ENCODE assay signal across 8 cellular contexts in the genomic region with DNA sequence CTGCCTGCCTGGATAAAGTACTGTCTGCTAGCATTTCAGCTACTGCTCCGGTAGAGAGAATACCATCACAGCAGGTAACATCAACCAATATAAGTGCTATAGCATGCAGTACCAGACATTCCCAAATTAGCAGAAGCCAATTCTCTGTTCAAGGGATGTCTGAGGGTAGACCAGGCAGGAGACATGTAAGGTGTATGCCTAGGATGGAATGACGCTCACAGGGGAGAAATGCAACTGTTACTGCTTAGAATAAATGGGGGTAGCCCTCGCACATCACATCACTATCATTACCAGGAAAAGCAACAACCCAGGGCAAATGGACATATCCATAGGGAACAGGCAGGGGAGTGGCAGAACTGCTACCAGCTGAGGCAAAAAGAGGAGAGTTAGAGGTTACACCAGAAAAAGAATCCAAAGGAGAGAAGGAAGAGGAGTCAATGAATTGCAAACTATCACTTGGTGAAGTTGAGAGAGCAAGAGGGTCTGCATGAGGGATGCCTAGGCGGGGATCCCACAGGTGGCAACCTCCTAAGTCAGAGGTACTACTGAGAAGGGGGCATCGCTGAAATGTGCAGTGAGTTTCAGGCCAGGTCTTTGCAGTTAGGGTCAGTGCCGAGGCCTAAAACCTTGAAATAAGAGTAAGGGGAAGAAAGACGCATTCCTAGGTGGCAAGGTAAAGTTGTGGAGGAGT. TPM values are rescaled to one million over a fixed set of nuclear protein-coding genes. Genes with fewer than 3 reads are reported as not detected.
A peak's percentile ranks its signal among the peaks of the same experiment; 100 is the strongest.
DNase-seq lines count a peak whose midpoint lies in the region; ATAC-seq and TF ChIP-seq lines count a peak whose summit lies in the region.

No MANE protein-coding gene starts in this region.

- peaks cover 37% of the 10 kb centered on the region for H3K36me3 Mint-ChIP-seq in activated CD8-positive, alpha-beta T cell treated with anti-CD3 and anti-CD28 coated beads for 36 hours (ENCODE audit: low read depth)
- H3K36me3 Mint-ChIP-seq in stimulated activated naive B cell treated with anti-CD40 and anti-IgM and Interleukin-4, amounts not matched to agents 10 μg/mL and 1 μg/mL and 100 μg/mL, for 72 hours = peaks cover 19 to 42% of the 10 kb centered on the region in 2 donors

- H3K27me3 ChIP-seq in iPS-15b (ENCODE audit: control insufficient read depth, insufficient read depth, low read length) = no peaks in the 10 kb centered on the region

- ATAC-seq in activated CD8-positive, alpha-beta T cell treated with anti-CD3 and anti-CD28 coated beads for 36 hours = no peak
- ATAC-seq in stimulated activated naive B cell treated with anti-CD40 and anti-IgM and Interleukin-4, amounts not matched to agents 10 μg/mL and 1 μg/mL and 100 μg/mL, for 72 hours (replicated peaks) = no peak

- H3K4me1 Mint-ChIP-seq in activated CD8-positive, alpha-beta T cell treated with anti-CD3 and anti-CD28 coated beads for 36 hours (ENCODE audit: low read depth) = peaks cover 23% of the 10 kb centered on the region
- peaks cover 20 to 50% of the 10 kb centered on the region in 2 donors for H3K4me1 Mint-ChIP-seq in stimulated activated naive B cell treated with anti-CD40 and anti-IgM and Interleukin-4, amounts not matched to agents 10 μg/mL and 1 μg/mL and 100 μg/mL, for 72 hours

- peak; percentile 47 to 50 for DNase-seq in NCI-H526 (lab: John Stamatoyannopoulos, UW)
- no peak for DNase-seq in NCI-H526 treated with DMSO at 0.1 percent for 48 hours (lab: John Stamatoyannopoulos, UW)
- no peak for DNase-seq in activated CD8-positive, alpha-beta T cell treated with anti-CD3 and anti-CD28 coated beads for 36 hours
- DNase-seq in stimulated activated naive B cell treated with anti-CD40 and anti-IgM and Interleukin-4, amounts not matched to agents 10 μg/mL and 1 μg/mL and 100 μg/mL, for 72 hours = no peak
- DNase-seq in GM13977 (ENCODE audit: low spot score) = no peak
- DNase-seq in SW480 (ENCODE audit: low spot score) = no peak
- no peak for DNase-seq in HuH-7.5 (ENCODE audit: low spot score)

- H3K4me1 ChIP-seq in iPS-15b (ENCODE audit: control insufficient read depth, insufficient read depth, low read length) = peaks cover 13% of the 10 kb centered on the region

- in situ Hi-C loops in GM13977 (cut with MboI; ENCODE audit: low pct_unique_long_range_greater_than_20kb, low sequenced_read_pairs, unreplicated experiment) = loop anchor here (25.0 kb wide), 1 partner anchor 330 kb away; no protein-coding TSS in a partner anchor

- peak overlapping the region; percentile 89 for H3K27ac Mint-ChIP-seq in activated CD8-positive, alpha-beta T cell treated with anti-CD3 and anti-CD28 coated beads for 36 hours
- H3K27ac Mint-ChIP-seq in stimulated activated naive B cell treated with anti-CD40 and anti-IgM and Interleukin-4, amounts not matched to agents 10 μg/mL and 1 μg/mL and 100 μg/mL, for 72 hours = peak overlapping the region; percentile 93

- TF ChIP-seq CTCF in activated CD8-positive, alpha-beta T cell treated with anti-CD3 and anti-CD28 coated beads for 36 hours (IDR thresholded peaks at IDR 0.05) = no peak
- no peak for TF ChIP-seq CTCF in GM13977 (IDR thresholded peaks at IDR 0.05; ENCODE audit: extremely low read depth, insufficient read depth, missing control alignments)

- H3K27me3 Mint-ChIP-seq in activated CD8-positive, alpha-beta T cell treated with anti-CD3 and anti-CD28 coated beads for 36 hours = no peaks in the 10 kb centered on the region
- no peaks in the 10 kb centered on the region for H3K27me3 Mint-ChIP-seq in stimulated activated naive B cell treated with anti-CD40 and anti-IgM and Interleukin-4, amounts not matched to agents 10 μg/mL and 1 μg/mL and 100 μg/mL, for 72 hours

- H3K4me3 Mint-ChIP-seq in activated CD8-positive, alpha-beta T cell treated with anti-CD3 and anti-CD28 coated beads for 36 hours = peak overlapping the region; percentile 88
- H3K4me3 Mint-ChIP-seq in stimulated activated naive B cell treated with anti-CD40 and anti-IgM and Interleukin-4, amounts not matched to agents 10 μg/mL and 1 μg/mL and 100 μg/mL, for 72 hours = peak overlapping the region; percentile 89 to 90

- CTCF ChIA-PET in activated CD8-positive, alpha-beta T cell treated with anti-CD3 and anti-CD28 coated beads for 36 hours (lab: Charles Lee) = interaction anchor here (0.9 to 4.6 kb wide), 2 partner anchors 11 to 203 kb away, joined by 3 to 24 read pairs; no protein-coding TSS in a partner anchor

- peaks cover 26% of the 10 kb centered on the region for H3K36me3 ChIP-seq in iPS-15b (ENCODE audit: control insufficient read depth, insufficient read depth, low read length)

- H3K9me3 Mint-ChIP-seq in activated CD8-positive, alpha-beta T cell treated with anti-CD3 and anti-CD28 coated beads for 36 hours = no peaks in the 10 kb centered on the region
- no peaks in the 10 kb centered on the region for H3K9me3 Mint-ChIP-seq in stimulated activated naive B cell treated with anti-CD40 and anti-IgM and Interleukin-4, amounts not matched to agents 10 μg/mL and 1 μg/mL and 100 μg/mL, for 72 hours

- POLR2A ChIA-PET in activated CD8-positive, alpha-beta T cell treated with anti-CD3 and anti-CD28 coated beads for 36 hours (lab: Charles Lee) = interaction anchor here (1.0 kb wide), 1 partner anchor 12 kb away, joined by 3 read pairs; no protein-coding TSS in a partner anchor

- peak overlapping the region; percentile 70 for H3K9ac ChIP-seq in iPS-15b (ENCODE audit: low read depth, low read length)

- intact Hi-C loops in activated CD8-positive, alpha-beta T cell treated with anti-CD3 and anti-CD28 coated beads for 36 hours (cut with micrococcal nuclease) = no loop called here

- H3K9me3 ChIP-seq in iPS-15b (ENCODE audit: control insufficient read depth, insufficient read depth, low read length) = no peaks in the 10 kb centered on the region

- H3K4me3 ChIP-seq in iPS-15b (ENCODE audit: low read depth, low read length) = peak overlapping the region; percentile 87

RNA-seq across cellular contexts. Expression of gene UBE2Q1, which starts 1.1 kb away (rescaled TPM):
- 10 to 100 TPM; 71.2 to 74.6 TPM for total RNA-seq in activated CD8-positive, alpha-beta T cell treated with anti-CD3 and anti-CD28 coated beads for 36 hours

RNA-seq across cellular contexts. Expression of gene CHRNB2, which starts 10.2 kb away (rescaled TPM):
- not detected for total RNA-seq in activated CD8-positive, alpha-beta T cell treated with anti-CD3 and anti-CD28 coated beads for 36 hours

RNA-seq across cellular contexts. Expression of gene ADAR, which starts 50.6 kb away (rescaled TPM):
- 100 to 1,000 TPM; 261 to 267 TPM for total RNA-seq in activated CD8-positive, alpha-beta T cell treated with anti-CD3 and anti-CD28 coated beads for 36 hours

RNA-seq across cellular contexts. Expression of gene SHE, which starts 55.2 kb away (rescaled TPM):
- not detected for total RNA-seq in activated CD8-positive, alpha-beta T cell treated with anti-CD3 and anti-CD28 coated beads for 36 hours

RNA-seq across cellular contexts. Expression of gene TDRD10, which starts 55.4 kb away (rescaled TPM):
- not detected for total RNA-seq in activated CD8-positive, alpha-beta T cell treated with anti-CD3 and anti-CD28 coated beads for 36 hours

Comparison
In these comparisons a context has a peak if more than half of its experiments do, and no peak if none do; other contexts are left out.
1. DNase-seq: peak in NCI-H526 (2 of 2); none in NCI-H526 treated with DMSO at 0.1 percent for 48 hours (single experiment), activated CD8-positive, alpha-beta T cell treated with anti-CD3 and anti-CD28 coated beads for 36 hours (single experiment), stimulated activated naive B cell treated with anti-CD40 and anti-IgM and Interleukin-4, amounts not matched to agents 10 μg/mL and 1 μg/mL and 100 μg/mL, for 72 hours (single experiment), GM13977 (single experiment), SW480 (single experiment) and HuH-7.5 (single experiment).